Comparison of ENCODE assay signal across 18 cellular contexts in genomic region chr17:67388986-67389385, GRCh38. TPM values are rescaled to one million over a fixed set of nuclear protein-coding genes. Genes with fewer than 3 reads are reported as not detected.
DNase-seq lines count a peak whose midpoint lies in the region; ATAC-seq lines count a peak whose summit lies in the region.
"Had no signal": no experiment of that assay in that cellular context is flagged by ENCODE, and none has a peak within 500 bp of the region (broad histone marks: within the 10 kb centered on the region; RNA-seq: fewer than 3 reads in every experiment).

No MANE protein-coding gene starts in this region.

- H3K27ac Mint-ChIP-seq in stimulated activated naive CD8-positive, alpha-beta T cell treated with anti-CD3 and anti-CD28 coated beads, Interleukin-15, Interleukin-2, amounts not matched to agents 100 ng/mL and 50 ng/mL, for 24 hours = peak overlapping the region; percentile 61
- peak overlapping the region; percentile 94 for H3K27ac Mint-ChIP-seq in T-helper 17 cell
- no peak overlapping the region for H3K27ac Mint-ChIP-seq in stimulated activated naive B cell treated with anti-CD40 and anti-IgM and Interleukin-4, amounts not matched to agents 10 μg/mL and 1 μg/mL and 100 μg/mL, for 72 hours
- H3K27ac Mint-ChIP-seq: memory B cell, type B pancreatic cell had no signal

- H3K27me3 Mint-ChIP-seq in stimulated activated naive CD8-positive, alpha-beta T cell treated with anti-CD3 and anti-CD28 coated beads, Interleukin-15, Interleukin-2, amounts not matched to agents 100 ng/mL and 50 ng/mL, for 24 hours = no peaks in the 10 kb centered on the region
- H3K27me3 Mint-ChIP-seq in T-helper 17 cell = no peaks in the 10 kb centered on the region
- no peaks in the 10 kb centered on the region for H3K27me3 Mint-ChIP-seq in stimulated activated naive B cell treated with anti-CD40 and anti-IgM and Interleukin-4, amounts not matched to agents 10 μg/mL and 1 μg/mL and 100 μg/mL, for 72 hours
- H3K27me3 Mint-ChIP-seq: brain, memory B cell, type B pancreatic cell had no signal

- H3K36me3 Mint-ChIP-seq in stimulated activated naive CD8-positive, alpha-beta T cell treated with anti-CD3 and anti-CD28 coated beads, Interleukin-15, Interleukin-2, amounts not matched to agents 100 ng/mL and 50 ng/mL, for 24 hours (ENCODE audit: low read depth) = peaks cover 10% of the 10 kb centered on the region
- H3K36me3 Mint-ChIP-seq in T-helper 17 cell (ENCODE audit: low read depth) = peaks cover 2% of the 10 kb centered on the region
- peaks cover 0 to 3% of the 10 kb centered on the region in 2 donors for H3K36me3 Mint-ChIP-seq in stimulated activated naive B cell treated with anti-CD40 and anti-IgM and Interleukin-4, amounts not matched to agents 10 μg/mL and 1 μg/mL and 100 μg/mL, for 72 hours
- H3K36me3 Mint-ChIP-seq: memory B cell, type B pancreatic cell had no signal

- no peak for ATAC-seq in stimulated activated naive CD8-positive, alpha-beta T cell treated with anti-CD3 and anti-CD28 coated beads, Interleukin-15, Interleukin-2, amounts not matched to agents 100 U/mL and 50 U/mL, for 24 hours
- ATAC-seq in T-helper 17 cell (no peak), HG03354 (IDR thresholded peaks at IDR 0.05; ENCODE audit: poor library complexity, severe bottlenecking, unreplicated experiment) (no peak)
- ATAC-seq in stimulated activated naive B cell treated with anti-CD40 and anti-IgM and Interleukin-4, amounts not matched to agents 10 μg/mL and 1 μg/mL and 100 μg/mL, for 72 hours (replicated peaks) = no peak
- ATAC-seq: gastroesophageal sphincter, Right ventricle myocardium inferior had no signal

- no peak overlapping the region for H3K4me3 Mint-ChIP-seq in stimulated activated naive CD8-positive, alpha-beta T cell treated with anti-CD3 and anti-CD28 coated beads, Interleukin-15, Interleukin-2, amounts not matched to agents 100 ng/mL and 50 ng/mL, for 24 hours
- no peak overlapping the region for H3K4me3 Mint-ChIP-seq in T-helper 17 cell
- no peak overlapping the region for H3K4me3 Mint-ChIP-seq in stimulated activated naive B cell treated with anti-CD40 and anti-IgM and Interleukin-4, amounts not matched to agents 10 μg/mL and 1 μg/mL and 100 μg/mL, for 72 hours
- H3K4me3 Mint-ChIP-seq: brain, H9, memory B cell, nephron, type B pancreatic cell had no signal

- no peak for DNase-seq in stimulated activated naive CD8-positive, alpha-beta T cell treated with anti-CD3 and anti-CD28 coated beads, Interleukin-15, Interleukin-2, amounts not matched to agents 100 U/mL and 50 U/mL, for 24 hours
- no peak for DNase-seq in T-helper 17 cell
- DNase-seq in cerebellum (ENCODE audit: low spot score) = peak; percentile 41
- no peak for DNase-seq in stimulated activated naive B cell treated with anti-CD40 and anti-IgM and Interleukin-4, amounts not matched to agents 10 μg/mL and 1 μg/mL and 100 μg/mL, for 72 hours
- no peak for DNase-seq in HPDE6-E6E7 (ENCODE audit: extremely low spot score)
- DNase-seq: dermis blood vessel endothelial cell, erythroblast, H9, NCI-H524, stomach had no signal

- H3K9me3 ChIP-seq in T-helper 17 cell (ENCODE audit: control insufficient read depth, low read length, poor library complexity, severe bottlenecking) = no peaks in the 10 kb centered on the region
- H3K9me3 ChIP-seq: gastroesophageal sphincter, stomach had no signal

- H3K4me1 Mint-ChIP-seq in stimulated activated naive CD8-positive, alpha-beta T cell treated with anti-CD3 and anti-CD28 coated beads, Interleukin-15, Interleukin-2, amounts not matched to agents 100 ng/mL and 50 ng/mL, for 24 hours (ENCODE audit: low read depth) = peaks cover 82% of the 10 kb centered on the region
- H3K4me1 Mint-ChIP-seq in T-helper 17 cell = peaks cover 40% of the 10 kb centered on the region
- H3K4me1 Mint-ChIP-seq in stimulated activated naive B cell treated with anti-CD40 and anti-IgM and Interleukin-4, amounts not matched to agents 10 μg/mL and 1 μg/mL and 100 μg/mL, for 72 hours = peaks cover 10 to 16% of the 10 kb centered on the region in 2 donors

- no peaks in the 10 kb centered on the region for H3K9me3 Mint-ChIP-seq in stimulated activated naive CD8-positive, alpha-beta T cell treated with anti-CD3 and anti-CD28 coated beads, Interleukin-15, Interleukin-2, amounts not matched to agents 100 ng/mL and 50 ng/mL, for 24 hours
- H3K9me3 Mint-ChIP-seq in stimulated activated naive B cell treated with anti-CD40 and anti-IgM and Interleukin-4, amounts not matched to agents 10 μg/mL and 1 μg/mL and 100 μg/mL, for 72 hours = no peaks in the 10 kb centered on the region
- H3K9me3 Mint-ChIP-seq: brain, H9, memory B cell, nephron, type B pancreatic cell had no signal

RNA-seq across cellular contexts. Expression of gene PITPNC1, which starts 11.9 kb away (rescaled TPM):
- total RNA-seq in T-helper 17 cell = 10 to 100 TPM; 72.9 to 82.0 TPM
- total RNA-seq in cerebellum = 44.2 TPM

RNA-seq across cellular contexts. Expression of gene PSMD12, which starts 22.6 kb away (rescaled TPM):
- total RNA-seq in T-helper 17 cell = 10 to 100 TPM; 43.4 to 53.8 TPM
- total RNA-seq in cerebellum = 45.5 TPM
